8 cellular contexts compared by ENCODE assay signal in genomic region chr19:6218497-6219146, GRCh38.
DNase-seq lines count a peak whose midpoint lies in the region; TF ChIP-seq lines count a peak whose summit lies in the region.

No MANE protein-coding gene starts in this region.

- H3K4me1 Mint-ChIP-seq in immature natural killer cell = peaks cover 0 to 2% of the 10 kb centered on the region in 2 donors

- in situ Hi-C loops in T47D (cut with HindIII; ENCODE audit: low pct_unique_long_range_greater_than_20kb, low sequenced_read_pairs) = no loop called here

- H3K4me3 Mint-ChIP-seq in immature natural killer cell = no peak overlapping the region

- peak; percentile 81 for TF ChIP-seq CTCF in VCaP (conservative IDR thresholded peaks at IDR 0.05)

- DNase-seq in NCI-H82 (lab: John Stamatoyannopoulos, UW) = peak; percentile 79
- no peak for DNase-seq in NCI-H82 treated with DMSO at 0.1 percent for 48 hours (lab: John Stamatoyannopoulos, UW; ENCODE audit: unreplicated experiment)
- DNase-seq in NCI-H1105 (lab: John Stamatoyannopoulos, UW) = peak; percentile 21
- peak; percentile 86 to 94 for DNase-seq in T47D (ENCODE audit: low read depth in 1 of 2, low spot score in 1 of 2)
- DNase-seq in immature natural killer cell = peak; percentile 68 to 78 (median 70)
- DNase-seq in stimulated activated CD4-positive, alpha-beta T cell treated with anti-CD3 and anti-CD28 coated beads, Interleukin-15, amount 100 ng/mL, for 48 hours (ENCODE audit: low read depth in 2 of 2) = peak; percentile 72 to 78
- DNase-seq in GOT3 (lab: John Stamatoyannopoulos, UW) = no peak

- no peak overlapping the region for H3K27ac ChIP-seq in VCaP

- no peaks in the 10 kb centered on the region for H3K36me3 Mint-ChIP-seq in immature natural killer cell

- no peaks in the 10 kb centered on the region for H3K9me3 Mint-ChIP-seq in immature natural killer cell

- peak overlapping the region in 3 of 6 donors; percentile 48 to 61 (median 53) for H3K27ac Mint-ChIP-seq in immature natural killer cell

- peaks cover 0 to 3% (median 2%) of the 10 kb centered on the region in 3 donors for H3K27me3 Mint-ChIP-seq in immature natural killer cell (ENCODE audit: low read depth in 3 of 3)

Comparison
In these comparisons a context has a peak if more than half of its experiments do, and no peak if none do; other contexts are left out.
1. DNase-seq: peak in NCI-H82 (single experiment), NCI-H1105 (single experiment), T47D (2 of 2), immature natural killer cell (3 of 3) and stimulated activated CD4-positive, alpha-beta T cell treated with anti-CD3 and anti-CD28 coated beads, Interleukin-15, amount 100 ng/mL, for 48 hours (2 of 2); none in NCI-H82 treated with DMSO at 0.1 percent for 48 hours (single experiment) and GOT3 (single experiment).